8 cellular contexts compared by ENCODE assay signal in the genomic region with DNA sequence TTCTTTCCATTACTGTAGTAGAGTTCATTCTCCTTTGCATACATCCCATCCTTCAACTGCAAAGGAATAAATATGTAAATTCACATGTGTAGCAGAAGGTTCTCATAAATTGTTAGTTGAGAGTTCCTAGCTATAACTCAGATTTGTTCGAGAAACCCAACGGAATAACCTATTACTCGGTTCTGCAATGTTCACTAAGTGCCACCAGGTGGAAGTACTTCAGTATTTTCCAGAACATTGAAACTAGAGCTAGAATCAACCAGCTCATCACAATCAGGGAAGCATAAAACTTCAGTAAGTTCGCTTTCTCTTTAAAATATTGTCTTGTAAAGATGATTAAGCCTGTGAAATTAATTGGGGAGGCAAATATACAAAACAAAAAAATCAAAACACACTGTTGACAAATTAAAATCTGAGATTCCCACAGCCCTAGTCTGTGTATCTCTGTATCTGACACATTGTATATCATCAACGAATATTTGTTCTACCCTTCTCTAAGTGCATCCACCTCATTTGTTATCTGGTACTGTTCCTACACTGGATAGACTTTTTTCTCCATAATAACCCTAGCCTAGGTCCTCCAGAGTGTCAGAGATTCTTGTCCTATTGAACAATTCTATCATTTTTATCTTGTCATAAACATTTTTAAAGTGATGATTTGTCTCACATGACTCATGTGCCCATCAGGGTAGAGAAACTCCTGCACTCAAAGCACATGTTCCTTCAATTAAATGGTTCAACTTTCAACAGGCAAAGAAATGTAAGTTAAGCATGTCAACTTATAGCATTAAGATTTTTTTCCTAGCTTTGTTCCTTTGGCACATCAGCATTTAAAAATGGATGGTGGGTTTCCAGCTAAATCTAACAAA. TPM values are rescaled to one million over a fixed set of nuclear protein-coding genes. Genes with fewer than 3 reads are reported as not detected.
DNase-seq lines count a peak whose midpoint lies in the region; ATAC-seq and TF ChIP-seq lines count a peak whose summit lies in the region.

No MANE protein-coding gene starts in this region.

- no peak overlapping the region for H2AFZ ChIP-seq in mesenchymal stem cell (ENCODE audit: low read depth, low read length)

- intact Hi-C loops in A673 (cut with micrococcal nuclease; ENCODE audit: unreplicated experiment) = loop anchor here (1.0 to 5.0 kb wide), 3 partner anchors 220 to 346 kb away; a partner anchor contains a TSS

- ATAC-seq in HG02970 (IDR thresholded peaks at IDR 0.05; ENCODE audit: low FRiP score, unreplicated experiment) (peak; percentile 62), GM21381 (IDR thresholded peaks at IDR 0.05; ENCODE audit: unreplicated experiment) (no peak)
- ATAC-seq in activated T-cell treated with anti-CD3 and anti-CD28 coated beads, Interleukin-2, amount 50 U/mL, for 72 hours (replicated peaks in 1 of 2) = no peak

- no TSS peak for BruUV-seq in A673 (replicated peaks; lab: Mats Ljungman, UMichigan)

- no peak overlapping the region for H3K23ac ChIP-seq in mesenchymal stem cell (ENCODE audit: low read length in 2 of 2)

- no peak overlapping the region for H2BK120ac ChIP-seq in mesenchymal stem cell (ENCODE audit: low read depth, low read length)

- H3K4ac ChIP-seq in mesenchymal stem cell (ENCODE audit: low read depth in 1 of 2, low read length in 2 of 2) = no peak overlapping the region

- H3K36me3 ChIP-seq in A673 (ENCODE audit: insufficient read depth, low read length, poor library complexity, severe bottlenecking) (no peaks in the 10 kb centered on the region), mesenchymal stem cell (ENCODE audit: control insufficient read depth in 1 of 2, insufficient read depth in 2 of 2, low read depth in 1 of 2, low read length in 2 of 2) (no peaks in the 10 kb centered on the region)

- DNase-seq in A673 (ENCODE audit: low spot score) (peak; percentile 59), GM12865 (ENCODE audit: low read depth) (peak; percentile 33), NCI-H82 (lab: John Stamatoyannopoulos, UW) (peak; percentile 78), dermis microvascular lymphatic vessel endothelial cell (ENCODE audit: low read depth in 2 of 2) (peak; percentile 30 to 48), mesenchymal stem cell (peak; percentile 52)
- DNase-seq in activated T-cell treated with anti-CD3 and anti-CD28 coated beads, Interleukin-2, amount 50 U/mL, for 72 hours = no peak

- H3K4me3 ChIP-seq in A673 (ENCODE audit: low read depth, low read length, poor library complexity, severe bottlenecking) = no peak overlapping the region
- no peak overlapping the region for H3K4me3 ChIP-seq in GM12865 (ENCODE audit: low read depth, low read length)
- peak overlapping the region in 1 of 2 experiments; percentile 7 for H3K4me3 ChIP-seq in mesenchymal stem cell (ENCODE audit: insufficient read depth in 1 of 2, low read depth in 1 of 2, low read length in 2 of 2)

- WGBS in mesenchymal stem cell = 33% methylated on average over 4 of the region's 5 CpGs

- H3K9ac ChIP-seq in mesenchymal stem cell (ENCODE audit: low read length) = peak overlapping the region; percentile 53

- no peak overlapping the region for H2BK12ac ChIP-seq in mesenchymal stem cell (ENCODE audit: low read length in 2 of 2)

- H3K4me2 ChIP-seq in mesenchymal stem cell (ENCODE audit: low read length, poor library complexity, severe bottlenecking) = no peak overlapping the region

- H3K36me3 Mint-ChIP-seq in activated T-cell treated with anti-CD3 and anti-CD28 coated beads, Interleukin-2, amount 50 U/mL, for 72 hours (ENCODE audit: insufficient read depth in 2 of 2) = no peaks in the 10 kb centered on the region

- no peak overlapping the region for H3K27ac Mint-ChIP-seq in activated T-cell treated with anti-CD3 and anti-CD28 coated beads, Interleukin-2, amount 50 U/mL, for 72 hours

- H2AK5ac ChIP-seq in mesenchymal stem cell (ENCODE audit: low read length, severe bottlenecking) = no peak overlapping the region

- CTCF ChIA-PET in A673 (lab: Charles Lee) = interaction anchor here (1.1 to 2.6 kb wide), 3 partner anchors 37 to 347 kb away, joined by 3 to 32 read pairs (median 28); a partner anchor contains a TSS

- TF ChIP-seq CTCF in A673 (conservative IDR thresholded peaks at IDR 0.05; ENCODE audit: low read depth, low read length) = peak; percentile 71
- peak; percentile 50 for TF ChIP-seq CTCF in GM12865 (IDR thresholded peaks at IDR 0.05; ENCODE audit: insufficient read depth, low read depth, low read length, missing control alignments)

- H3K4me1 ChIP-seq in A673 (ENCODE audit: insufficient read depth, low read length, poor library complexity, severe bottlenecking) (no peaks in the 10 kb centered on the region), mesenchymal stem cell (ENCODE audit: control insufficient read depth, insufficient read depth, low read depth, low read length) (no peaks in the 10 kb centered on the region)

- no peaks in the 10 kb centered on the region for H3K79me1 ChIP-seq in mesenchymal stem cell (replicated peaks; ENCODE audit: low read length, poor library complexity, severe bottlenecking)

- no peaks in the 10 kb centered on the region for H3K4me1 Mint-ChIP-seq in activated T-cell treated with anti-CD3 and anti-CD28 coated beads, Interleukin-2, amount 50 U/mL, for 72 hours (ENCODE audit: low read depth)

- peaks cover 23% of the 10 kb centered on the region for H3K27me3 Mint-ChIP-seq in activated T-cell treated with anti-CD3 and anti-CD28 coated beads, Interleukin-2, amount 50 U/mL, for 72 hours (ENCODE audit: low read depth)

- no peaks in the 10 kb centered on the region for H3K9me3 Mint-ChIP-seq in activated T-cell treated with anti-CD3 and anti-CD28 coated beads, Interleukin-2, amount 50 U/mL, for 72 hours

- no peak overlapping the region for H3K14ac ChIP-seq in mesenchymal stem cell (ENCODE audit: low read length in 2 of 2)

- H3K4me3 Mint-ChIP-seq in activated T-cell treated with anti-CD3 and anti-CD28 coated beads, Interleukin-2, amount 50 U/mL, for 72 hours = no peak overlapping the region

- H3K27me3 ChIP-seq in A673 (replicated peaks; ENCODE audit: insufficient read depth, low read depth, low read length, poor library complexity) = no peaks in the 10 kb centered on the region
- H3K27me3 ChIP-seq in mesenchymal stem cell (ENCODE audit: control insufficient read depth in 1 of 2, insufficient read depth in 1 of 2, low read length in 2 of 2) = peaks cover 0 to 3% of the 10 kb centered on the region in 2 experiments

- no peak overlapping the region for H4K91ac ChIP-seq in mesenchymal stem cell (ENCODE audit: low read length)

- no peak overlapping the region for H3K27ac ChIP-seq in A673 (ENCODE audit: low read depth, low read length, poor library complexity, severe bottlenecking)
- H3K27ac ChIP-seq in mesenchymal stem cell (ENCODE audit: low read length, poor library complexity, severe bottlenecking) = no peak overlapping the region

- H4K8ac ChIP-seq in mesenchymal stem cell (ENCODE audit: low read length) = no peak overlapping the region

- H3K18ac ChIP-seq in mesenchymal stem cell (ENCODE audit: low read depth in 1 of 2, low read length in 2 of 2) = no peak overlapping the region

- POLR2A ChIA-PET in A673 (lab: Charles Lee; ENCODE audit: low non-redundant PET) = interaction anchor here (0.7 kb wide), 1 partner anchor 518 kb away, joined by 5 read pairs; a partner anchor contains a TSS

- H3K9me3 ChIP-seq in A673 (ENCODE audit: low read depth, low read length, poor library complexity, severe bottlenecking) (no peaks in the 10 kb centered on the region), mesenchymal stem cell (ENCODE audit: control insufficient read depth, low read length) (no peaks in the 10 kb centered on the region)

- no peak overlapping the region for H2BK15ac ChIP-seq in mesenchymal stem cell (ENCODE audit: low read depth, poor library complexity, severe bottlenecking)

- no peak overlapping the region for H2BK5ac ChIP-seq in mesenchymal stem cell (ENCODE audit: low read depth, low read length, poor library complexity, severe bottlenecking)

RNA-seq across cellular contexts. Expression of a gene that starts 31.9 kb away (rescaled TPM):
- not detected in 2 replicates for total RNA-seq in A673 (2021)
- not detected in 2 replicates for total RNA-seq in dermis microvascular lymphatic vessel endothelial cell
- polyA plus RNA-seq in mesenchymal stem cell (2013, experiment 1 of 2) = not detected
- polyA plus RNA-seq in mesenchymal stem cell (2013, experiment 2 of 2) = not detected
- not detected for total RNA-seq in activated T-cell treated with anti-CD3 and anti-CD28 coated beads, Interleukin-2, amount 50 U/mL, for 72 hours

Comparison
In these comparisons a context has a peak if more than half of its experiments do, and no peak if none do; other contexts are left out.
1. DNase-seq: peak in A673 (single experiment), GM12865 (single experiment), NCI-H82 (single experiment), dermis microvascular lymphatic vessel endothelial cell (2 of 2) and mesenchymal stem cell (single experiment); none in activated T-cell treated with anti-CD3 and anti-CD28 coated beads, Interleukin-2, amount 50 U/mL, for 72 hours (0 of 2).